Comparison of ENCODE assay signal across 8 cellular contexts in genomic region chr14:68796418-68797101, GRCh38. TPM values are rescaled to one million over a fixed set of nuclear protein-coding genes. Genes with fewer than 3 reads are reported as not detected.
A peak's percentile ranks its signal among the peaks of the same experiment; 100 is the strongest.
DNase-seq lines count a peak whose midpoint lies in the region; ATAC-seq and TF ChIP-seq lines count a peak whose summit lies in the region.

No MANE protein-coding gene starts in this region.

- peaks cover 2 to 5% of the 10 kb centered on the region in 2 donors for H3K9me3 Mint-ChIP-seq in activated T-cell treated with anti-CD3 and anti-CD28 coated beads, Interleukin-2, amount 50 U/mL, for 72 hours
- peaks cover 2% of the 10 kb centered on the region for H3K9me3 Mint-ChIP-seq in stimulated activated effector memory CD8-positive, alpha-beta T cell treated with anti-CD3 and anti-CD28 coated beads, Interleukin-12 subunit alpha, Interleukin-12 subunit beta, amount 100 ng/mL, for 72 hours

- H3K27me3 Mint-ChIP-seq in activated T-cell treated with anti-CD3 and anti-CD28 coated beads, Interleukin-2, amount 50 U/mL, for 72 hours (ENCODE audit: low read depth): no peaks in the 10 kb centered on the region

- peaks cover 69% of the 10 kb centered on the region for H3K4me1 Mint-ChIP-seq in activated T-cell treated with anti-CD3 and anti-CD28 coated beads, Interleukin-2, amount 50 U/mL, for 72 hours (ENCODE audit: low read depth)
- peaks cover 49% of the 10 kb centered on the region for H3K4me1 Mint-ChIP-seq in stimulated activated effector memory CD8-positive, alpha-beta T cell treated with anti-CD3 and anti-CD28 coated beads, Interleukin-12 subunit alpha, Interleukin-12 subunit beta, amount 100 ng/mL, for 72 hours

- H3K9me3 ChIP-seq in iPS DF 6.9 (ENCODE audit: control insufficient read depth, insufficient read depth, low read length): no peaks in the 10 kb centered on the region

- TF ChIP-seq CTCF in HL-60 (IDR thresholded peaks at IDR 0.05; ENCODE audit: insufficient read depth, low read length): no peak

- no CpG with 5 or more reads among the region's 5 CpGs for WGBS in iPS DF 6.9 (ENCODE audit: insufficient coverage, insufficient read length)

- peaks cover 17% of the 10 kb centered on the region for H3K27me3 ChIP-seq in HL-60 (ENCODE audit: insufficient read depth, poor library complexity, severe bottlenecking)
- no peaks in the 10 kb centered on the region for H3K27me3 ChIP-seq in iPS DF 6.9 (ENCODE audit: control insufficient read depth, insufficient read depth, low read length)

- H3K27ac ChIP-seq in HL-60 (replicated peaks) (no peak overlapping the region), iPS DF 6.9 (ENCODE audit: low read length) (peak overlapping the region; percentile 69)

- peak overlapping the region; percentile 91 to 96 for H3K4me3 Mint-ChIP-seq in activated T-cell treated with anti-CD3 and anti-CD28 coated beads, Interleukin-2, amount 50 U/mL, for 72 hours
- peak overlapping the region; percentile 100 for H3K4me3 Mint-ChIP-seq in stimulated activated effector memory CD8-positive, alpha-beta T cell treated with anti-CD3 and anti-CD28 coated beads, Interleukin-12 subunit alpha, Interleukin-12 subunit beta, amount 100 ng/mL, for 72 hours

- H3K36me3 ChIP-seq in iPS DF 6.9 (ENCODE audit: control insufficient read depth, insufficient read depth, low read length): no peaks in the 10 kb centered on the region

- no peak for DNase-seq in HL-60 (ENCODE audit: low read depth in 1 of 2, low spot score in 1 of 2)
- no peak for DNase-seq in activated T-cell treated with anti-CD3 and anti-CD28 coated beads, Interleukin-2, amount 50 U/mL, for 72 hours
- DNase-seq in iPS DF 6.9 (ENCODE audit: low read depth, low spot score): peak; percentile 86
- DNase-seq in stimulated activated effector memory CD8-positive, alpha-beta T cell treated with anti-CD3 and anti-CD28 coated beads, Interleukin-12 subunit alpha, Interleukin-12 subunit beta, amount 100 ng/mL, for 72 hours (ENCODE audit: low spot score in 2 of 2): no peak
- no peak for DNase-seq in RKO (ENCODE audit: low spot score)
- no peak for DNase-seq in globus pallidus (ENCODE audit: low spot score)
- DNase-seq in sciatic nerve (ENCODE audit: low spot score): no peak

- H3K4me3 ChIP-seq in HL-60 (replicated peaks; ENCODE audit: insufficient read depth, low read length) (peak overlapping the region; percentile 32; the same call in 1 of the 2 replicates), iPS DF 6.9 (ENCODE audit: low read length) (peak overlapping the region; percentile 96; the same call in 1 of the 2 replicates)

- intact Hi-C loops in sciatic nerve (cut with DNase I): no loop called here

- no peak for ATAC-seq in activated T-cell treated with anti-CD3 and anti-CD28 coated beads, Interleukin-2, amount 50 U/mL, for 72 hours (replicated peaks in 1 of 2)
- no peak for ATAC-seq in stimulated activated effector memory CD8-positive, alpha-beta T cell treated with anti-CD3 and anti-CD28 coated beads, Interleukin-12 subunit alpha, Interleukin-12 subunit beta, amount 100 ng/mL, for 72 hours
- ATAC-seq in sciatic nerve: no peak
- no peak for ATAC-seq in HG02623 (IDR thresholded peaks at IDR 0.05; ENCODE audit: unreplicated experiment)

- peak overlapping the region; percentile 81 for H3K27ac Mint-ChIP-seq in activated T-cell treated with anti-CD3 and anti-CD28 coated beads, Interleukin-2, amount 50 U/mL, for 72 hours
- peak overlapping the region; percentile 100 for H3K27ac Mint-ChIP-seq in stimulated activated effector memory CD8-positive, alpha-beta T cell treated with anti-CD3 and anti-CD28 coated beads, Interleukin-12 subunit alpha, Interleukin-12 subunit beta, amount 100 ng/mL, for 72 hours

- peaks cover 3% of the 10 kb centered on the region; the same call in 1 of the 2 replicates for H3K4me1 ChIP-seq in iPS DF 6.9 (ENCODE audit: control insufficient read depth, insufficient read depth, low read length)

- peaks cover 10 to 17% of the 10 kb centered on the region in 2 donors for H3K36me3 Mint-ChIP-seq in activated T-cell treated with anti-CD3 and anti-CD28 coated beads, Interleukin-2, amount 50 U/mL, for 72 hours (ENCODE audit: insufficient read depth in 2 of 2)
- H3K36me3 Mint-ChIP-seq in stimulated activated effector memory CD8-positive, alpha-beta T cell treated with anti-CD3 and anti-CD28 coated beads, Interleukin-12 subunit alpha, Interleukin-12 subunit beta, amount 100 ng/mL, for 72 hours: peaks cover 50% of the 10 kb centered on the region

RNA-seq across cellular contexts. Expression of gene ZFP36L1, which starts 3.7 kb away (rescaled TPM):
- 10 to 100 TPM; 95.0 TPM for total RNA-seq in activated T-cell treated with anti-CD3 and anti-CD28 coated beads, Interleukin-2, amount 50 U/mL, for 72 hours
- total RNA-seq in sciatic nerve: 434 TPM
